8 cellular contexts compared by ENCODE assay signal in genomic region chr11:117985953-117986887, GRCh38. TPM values are rescaled to one million over a fixed set of nuclear protein-coding genes. Genes with fewer than 3 reads are reported as not detected.
DNase-seq lines count a peak whose midpoint lies in the region; ATAC-seq and TF ChIP-seq lines count a peak whose summit lies in the region.

IL10RA (plus strand) TSS chr11:117986394; CDS start chr11:117986468, 74 bp downstream.

- no peaks in the 10 kb centered on the region for H3K27me3 Mint-ChIP-seq in activated CD4-positive, alpha-beta T cell treated with anti-CD3 and anti-CD28 coated beads, Interleukin-2, amount 10 ng/mL, durations not matched to agents 24 days and 14 days

- peak; percentile 52 for DNase-seq in NCI-H2029 (lab: John Stamatoyannopoulos, UW)
- DNase-seq in NCI-H2029 treated with DMSO at 0.1 percent for 48 hours (lab: John Stamatoyannopoulos, UW) = no peak
- peak; percentile 24 for DNase-seq in NCI-H1436 treated with DMSO at 0.1 percent for 48 hours (lab: John Stamatoyannopoulos, UW)
- peak; percentile 98 for DNase-seq in activated CD4-positive, alpha-beta T cell treated with anti-CD3 and anti-CD28 coated beads, Interleukin-2, amount 10 ng/mL, durations not matched to agents 24 days and 14 days
- peak; percentile 65 to 88 (median 75) for DNase-seq in dorsolateral prefrontal cortex
- peak; percentile 59 to 62 for DNase-seq in lung microvascular endothelial cell (ENCODE audit: low read depth in 2 of 2)
- peak; percentile 65 to 71 (median 65) for DNase-seq in stimulated activated CD4-positive, alpha-beta T cell treated with anti-CD3 and anti-CD28 coated beads, TNF-alpha, amount 100 ng/mL, for 4 hours (ENCODE audit: low read depth in 3 of 3)

- ATAC-seq in HG02623 (IDR thresholded peaks at IDR 0.05; ENCODE audit: unreplicated experiment) = peak; percentile 88

- peak within 1 kb of the TSS in 51 of 59 donors; percentile 26 to 86 (median 65) for H3K27ac ChIP-seq in dorsolateral prefrontal cortex

- peaks cover 67% of the 10 kb centered on the region for H3K36me3 Mint-ChIP-seq in activated CD4-positive, alpha-beta T cell treated with anti-CD3 and anti-CD28 coated beads, Interleukin-2, amount 10 ng/mL, durations not matched to agents 24 days and 14 days (ENCODE audit: low read depth)

- peak within 1 kb of the TSS; percentile 98 for H3K27ac Mint-ChIP-seq in activated CD4-positive, alpha-beta T cell treated with anti-CD3 and anti-CD28 coated beads, Interleukin-2, amount 10 ng/mL, durations not matched to agents 24 days and 14 days

- peaks cover 69% of the 10 kb centered on the region for H3K4me1 Mint-ChIP-seq in activated CD4-positive, alpha-beta T cell treated with anti-CD3 and anti-CD28 coated beads, Interleukin-2, amount 10 ng/mL, durations not matched to agents 24 days and 14 days

- peak within 1 kb of the TSS; percentile 49 to 94 (median 71) for H3K4me3 ChIP-seq in dorsolateral prefrontal cortex

- H3K4me3 Mint-ChIP-seq in activated CD4-positive, alpha-beta T cell treated with anti-CD3 and anti-CD28 coated beads, Interleukin-2, amount 10 ng/mL, durations not matched to agents 24 days and 14 days = peak within 1 kb of the TSS; percentile 88

- H3K9me3 Mint-ChIP-seq in activated CD4-positive, alpha-beta T cell treated with anti-CD3 and anti-CD28 coated beads, Interleukin-2, amount 10 ng/mL, durations not matched to agents 24 days and 14 days = peaks cover 6% of the 10 kb centered on the region

- peak in 12 of 56 donors; percentile 5 to 42 (median 18) for TF ChIP-seq CTCF in dorsolateral prefrontal cortex (IDR thresholded peaks at IDR 0.05 in 54 of 56, conservative IDR thresholded peaks at IDR 0.05 in 2 of 56; ENCODE audit: low read depth in 1 of 56, partially characterized antibody in 56 of 56)

- intact Hi-C loops in activated CD4-positive, alpha-beta T cell treated with anti-CD3 and anti-CD28 coated beads, Interleukin-2, amount 10 ng/mL, durations not matched to agents 24 days and 14 days (cut with micrococcal nuclease) = loop anchor here (1.0 to 5.0 kb wide), 6 partner anchors 12 to 321 kb away; no protein-coding TSS in a partner anchor
- intact Hi-C loops in dorsolateral prefrontal cortex (cut with DNase I) = loop anchor here in 1 of 2 donors (5.0 kb wide), 1 partner anchor 66 kb away; no protein-coding TSS in a partner anchor

- no peaks in the 10 kb centered on the region for H3K27me3 ChIP-seq in dorsolateral prefrontal cortex

RNA-seq across cellular contexts. Expression of gene IL10RA, which starts in this region (rescaled TPM):
- total RNA-seq in activated CD4-positive, alpha-beta T cell treated with anti-CD3 and anti-CD28 coated beads, Interleukin-2, amount 10 ng/mL, durations not matched to agents 24 days and 14 days = 86.6 and 89.9 TPM in 2 replicates
- total RNA-seq in dorsolateral prefrontal cortex (10 to 100 TPM in 47 of 120 experiments, 1 to 10 TPM in 73; 3.0 to 23.1 (median 8.5) TPM), lung microvascular endothelial cell (not detected in 2 replicates)

Comparison
In these comparisons a context has a peak if more than half of its experiments do, and no peak if none do; other contexts are left out.
1. Peak in DNase-seq in lung microvascular endothelial cell; RNA of the gene not detected or under 1 TPM.